ENCODE assay signal across 17 cellular contexts in genomic region chr6:139679516-139680179, GRCh38.
A peak's percentile ranks its signal among the peaks of the same experiment; 100 is the strongest.
DNase-seq lines count a peak whose midpoint lies in the region; ATAC-seq and TF ChIP-seq lines count a peak whose summit lies in the region.
"Had no signal": no experiment of that assay in that cellular context is flagged by ENCODE, and none has a peak within 500 bp of the region (broad histone marks: within the 10 kb centered on the region; RNA-seq: fewer than 3 reads in every experiment).

No MANE protein-coding gene starts in this region.

- ATAC-seq in left lobe of liver (peak; percentile 63), GM21825 (IDR thresholded peaks at IDR 0.05; ENCODE audit: unreplicated experiment) (no peak)
- ATAC-seq: activated CD4-positive, CD25-positive, alpha-beta regulatory T cell treated with anti-CD3 and anti-CD28 coated beads, Interleukin-2, amount 50 U/mL, for 24 hours; activated naive CD8-positive, alpha-beta T cell treated with anti-CD3 and anti-CD28 coated beads, Interleukin-2, amount 50 U/mL, for 24 hours; stimulated activated naive CD8-positive, alpha-beta T cell treated with anti-CD3 and anti-CD28 coated beads, Interleukin-15, amount 100 ng/mL, for 72 hours had no signal

- H3K27ac Mint-ChIP-seq in endothelial cell (ENCODE audit: unreplicated experiment) (no peak overlapping the region), type B pancreatic cell (no peak overlapping the region)
- H3K27ac Mint-ChIP-seq: activated naive CD8-positive, alpha-beta T cell treated with anti-CD3 and anti-CD28 coated beads, Interleukin-2, amount 50 U/mL, for 24 hours; stimulated activated naive CD8-positive, alpha-beta T cell treated with anti-CD3 and anti-CD28 coated beads, Interleukin-15, amount 100 ng/mL, for 72 hours had no signal

- H3K4me3 Mint-ChIP-seq in endothelial cell (ENCODE audit: unreplicated experiment) (no peak overlapping the region), type B pancreatic cell (no peak overlapping the region)
- H3K4me3 Mint-ChIP-seq: activated naive CD8-positive, alpha-beta T cell treated with anti-CD3 and anti-CD28 coated beads, Interleukin-2, amount 50 U/mL, for 24 hours; stimulated activated naive CD8-positive, alpha-beta T cell treated with anti-CD3 and anti-CD28 coated beads, Interleukin-15, amount 100 ng/mL, for 72 hours had no signal

- H3K4me1 Mint-ChIP-seq in endothelial cell (ENCODE audit: unreplicated experiment) (no peaks in the 10 kb centered on the region), type B pancreatic cell (ENCODE audit: unreplicated experiment) (peaks cover 1% of the 10 kb centered on the region)
- H3K4me1 Mint-ChIP-seq: activated naive CD8-positive, alpha-beta T cell treated with anti-CD3 and anti-CD28 coated beads, Interleukin-2, amount 50 U/mL, for 24 hours; stimulated activated naive CD8-positive, alpha-beta T cell treated with anti-CD3 and anti-CD28 coated beads, Interleukin-15, amount 100 ng/mL, for 72 hours had no signal

- H3K9me3 Mint-ChIP-seq in endothelial cell (ENCODE audit: unreplicated experiment) = no peaks in the 10 kb centered on the region
- H3K9me3 Mint-ChIP-seq in type B pancreatic cell = peaks cover under 1% of the 10 kb centered on the region
- H3K9me3 Mint-ChIP-seq: activated naive CD8-positive, alpha-beta T cell treated with anti-CD3 and anti-CD28 coated beads, Interleukin-2, amount 50 U/mL, for 24 hours; stimulated activated naive CD8-positive, alpha-beta T cell treated with anti-CD3 and anti-CD28 coated beads, Interleukin-15, amount 100 ng/mL, for 72 hours had no signal

- peak overlapping the region; percentile 14 for H3K27ac ChIP-seq in angular gyrus (ENCODE audit: low read depth, low read length)
- H3K27ac ChIP-seq: SJSA1 had no signal

- H3K36me3 Mint-ChIP-seq in endothelial cell (ENCODE audit: low read depth, unreplicated experiment) (no peaks in the 10 kb centered on the region), type B pancreatic cell (no peaks in the 10 kb centered on the region)

- peak; percentile 37 to 66 for DNase-seq in NOMO-1 (lab: John Stamatoyannopoulos, UW; ENCODE audit: unreplicated experiment in 2 of 2)
- DNase-seq in NOMO-1 treated with dmso at 0.1 percent for 144 hours (lab: John Stamatoyannopoulos, UW; ENCODE audit: unreplicated experiment) = no peak
- DNase-seq in left lobe of liver (ENCODE audit: low spot score) = no peak
- no peak for DNase-seq in endothelial cell (ENCODE audit: low spot score)
- DNase-seq in SKM-1 treated with dmso at 0.1 percent for 144 hours (lab: John Stamatoyannopoulos, UW; ENCODE audit: unreplicated experiment) = no peak
- no peak for DNase-seq in type B pancreatic cell (ENCODE audit: extremely low spot score, unreplicated experiment)
- DNase-seq: 8988T; activated naive CD8-positive, alpha-beta T cell treated with anti-CD3 and anti-CD28 coated beads, Interleukin-2, amount 50 U/mL, for 24 hours; activated T-cell treated with anti-CD3 and anti-CD28 coated beads for 4 hours; Calu3; NCI-H1105 treated with DMSO at 0.1 percent for 48 hours; NCI-H69; stimulated activated naive CD8-positive, alpha-beta T cell treated with anti-CD3 and anti-CD28 coated beads, Interleukin-15, amount 100 ng/mL, for 72 hours had no signal

- TF ChIP-seq CTCF in endothelial cell (IDR thresholded peaks at IDR 0.05; ENCODE audit: unreplicated experiment) (no peak), type B pancreatic cell (conservative IDR thresholded peaks at IDR 0.05) (no peak)

- H3K27me3 Mint-ChIP-seq in endothelial cell (ENCODE audit: unreplicated experiment) (no peaks in the 10 kb centered on the region), type B pancreatic cell (no peaks in the 10 kb centered on the region)
- H3K27me3 Mint-ChIP-seq: activated naive CD8-positive, alpha-beta T cell treated with anti-CD3 and anti-CD28 coated beads, Interleukin-2, amount 50 U/mL, for 24 hours; stimulated activated naive CD8-positive, alpha-beta T cell treated with anti-CD3 and anti-CD28 coated beads, Interleukin-15, amount 100 ng/mL, for 72 hours had no signal

Comparison
In these comparisons a context has a peak if more than half of its experiments do, and no peak if none do; other contexts are left out.
1. DNase-seq: peak in NOMO-1 (2 of 2); none in NOMO-1 treated with dmso at 0.1 percent for 144 hours (single experiment), left lobe of liver (single experiment), endothelial cell (single experiment), SKM-1 treated with dmso at 0.1 percent for 144 hours (single experiment) and type B pancreatic cell (single experiment).